1 cellular context compared by ENCODE assay signal in genomic region chr2:108833219-108833618, GRCh38.
TF ChIP-seq lines count a peak whose summit lies in the region.

No MANE protein-coding gene starts in this region.

TF ChIP-seq in HepG2, 621 proteins besides CTCF, POLR2A, EP300 and RAD21 (continued from another document and continues in another):
- TF ChIP-seq ZBTB49 (CRISPR knock-in tag; IDR thresholded peaks at IDR 0.05; ENCODE audit: borderline replicate concordance): no peak
- TF ChIP-seq PLRG1 (conservative IDR thresholded peaks at IDR 0.05): no peak
- no peak for TF ChIP-seq ZHX2 (IDR thresholded peaks at IDR 0.05; ENCODE audit: low read depth)
- no peak for TF ChIP-seq ZHX2 (CRISPR knock-in tag; IDR thresholded peaks at IDR 0.05; ENCODE audit: borderline replicate concordance)
- peak; percentile 93 for TF ChIP-seq FOXA3 (CRISPR knock-in tag; IDR thresholded peaks at IDR 0.05)
- TF ChIP-seq ZNF333 (CRISPR knock-in tag; IDR thresholded peaks at IDR 0.05; ENCODE audit: borderline replicate concordance): no peak
- TF ChIP-seq MAZ (IDR thresholded peaks at IDR 0.05; ENCODE audit: borderline replicate concordance, low read depth, low read length): no peak
- TF ChIP-seq MAZ (CRISPR knock-in tag; IDR thresholded peaks at IDR 0.05; ENCODE audit: low read depth): no peak
- no peak for TF ChIP-seq ZNF10 (CRISPR knock-in tag; IDR thresholded peaks at IDR 0.05; ENCODE audit: borderline replicate concordance, low read depth)
- no peak for TF ChIP-seq ZNF251 (CRISPR knock-in tag; IDR thresholded peaks at IDR 0.05)
- TF ChIP-seq TCF12 (IDR thresholded peaks at IDR 0.05): no peak
- TF ChIP-seq TCF12 (CRISPR knock-in tag; IDR thresholded peaks at IDR 0.05): no peak
- TF ChIP-seq ZSCAN9 (CRISPR knock-in tag; IDR thresholded peaks at IDR 0.05; ENCODE audit: borderline replicate concordance): 0 out of 2 replicates have a peak, but pooled peaks have one; percentile 18
- TF ChIP-seq ZNF383 (CRISPR knock-in tag; IDR thresholded peaks at IDR 0.05; ENCODE audit: borderline replicate concordance): no peak
- no peak for TF ChIP-seq TP53 (CRISPR knock-in tag; conservative IDR thresholded peaks at IDR 0.05)
- TF ChIP-seq SYNCRIP (IDR thresholded peaks at IDR 0.05; ENCODE audit: insufficient read depth, low read depth, low read length): no peak
- TF ChIP-seq ELF1 (CRISPR knock-in tag; IDR thresholded peaks at IDR 0.05): peak; percentile 78
- TF ChIP-seq ZNF317 (CRISPR knock-in tag; IDR thresholded peaks at IDR 0.05): peak; percentile 79
- TF ChIP-seq ZNF557 (CRISPR knock-in tag; IDR thresholded peaks at IDR 0.05): 0 out of 2 replicates have a peak, but pooled peaks have one; percentile 57
- peak; percentile 91 for TF ChIP-seq SOX5 (CRISPR knock-in tag; IDR thresholded peaks at IDR 0.05; ENCODE audit: borderline replicate concordance)
- peak; percentile 65 for TF ChIP-seq ERF (CRISPR knock-in tag; IDR thresholded peaks at IDR 0.05)
- TF ChIP-seq LRRFIP1 (CRISPR knock-in tag; conservative IDR thresholded peaks at IDR 0.05): no peak
- TF ChIP-seq HOXA7 (CRISPR knock-in tag; IDR thresholded peaks at IDR 0.05): no peak
- TF ChIP-seq ZNF446 (CRISPR knock-in tag; IDR thresholded peaks at IDR 0.05): no peak
- TF ChIP-seq FOXP1 (IDR thresholded peaks at IDR 0.05): no peak
- peak; percentile 85 for TF ChIP-seq FOXP1 (CRISPR knock-in tag; IDR thresholded peaks at IDR 0.05)
- TF ChIP-seq ZNF790 (CRISPR knock-in tag; IDR thresholded peaks at IDR 0.05; ENCODE audit: borderline replicate concordance): no peak
- peak; percentile 59; the same call in 1 of the 2 replicates for TF ChIP-seq ZBTB20 (CRISPR knock-in tag; IDR thresholded peaks at IDR 0.05; ENCODE audit: borderline replicate concordance, low read depth)
- peak; percentile 48 for TF ChIP-seq HDAC1 (CRISPR knock-in tag; IDR thresholded peaks at IDR 0.05)
- no peak for TF ChIP-seq ATAD3A (CRISPR knock-in tag; IDR thresholded peaks at IDR 0.05)
- no peak for TF ChIP-seq GLI4 (CRISPR knock-in tag; IDR thresholded peaks at IDR 0.05; ENCODE audit: borderline replicate concordance)
- TF ChIP-seq ZNF878 (CRISPR knock-in tag; IDR thresholded peaks at IDR 0.05): peak; percentile 75; the same call in 1 of the 2 replicates
- TF ChIP-seq CHD4 (IDR thresholded peaks at IDR 0.05; ENCODE audit: borderline replicate concordance, low read length): no peak
- 0 out of 2 replicates have a peak, but pooled peaks have one; percentile 32 for TF ChIP-seq ZSCAN12 (CRISPR knock-in tag; IDR thresholded peaks at IDR 0.05)
- TF ChIP-seq ZSCAN29 (CRISPR knock-in tag; conservative IDR thresholded peaks at IDR 0.05): 0 out of 2 replicates have a peak, but pooled peaks have one; percentile 62
- peak; percentile 53; the same call in 1 of the 2 replicates for TF ChIP-seq ZNF331 (CRISPR knock-in tag; IDR thresholded peaks at IDR 0.05)
- no peak for TF ChIP-seq ZNF720 (CRISPR knock-in tag; IDR thresholded peaks at IDR 0.05)
- 0 out of 2 replicates have a peak, but pooled peaks have one; percentile 32 for TF ChIP-seq BCL6 (CRISPR knock-in tag; IDR thresholded peaks at IDR 0.05)
- TF ChIP-seq FOXA1 (IDR thresholded peaks at IDR 0.05): no peak
- TF ChIP-seq FOXA1 (CRISPR knock-in tag; IDR thresholded peaks at IDR 0.05): peak; percentile 45
- no peak for TF ChIP-seq ZNF564 (CRISPR knock-in tag; IDR thresholded peaks at IDR 0.05)
- peak; percentile 31 for TF ChIP-seq TEAD3 (CRISPR knock-in tag; optimal IDR thresholded peaks at IDR 0.05; ENCODE audit: borderline replicate concordance)
- no peak for TF ChIP-seq DDIT3 (CRISPR knock-in tag; IDR thresholded peaks at IDR 0.05)
- TF ChIP-seq FOXK1 (CRISPR knock-in tag; IDR thresholded peaks at IDR 0.05; ENCODE audit: borderline replicate concordance, low read depth): peak; percentile 66; the same call in 1 of the 2 replicates
- peak; percentile 95 for TF ChIP-seq HOMEZ (CRISPR knock-in tag; IDR thresholded peaks at IDR 0.05; ENCODE audit: low read depth)
- 0 out of 2 replicates have a peak, but pooled peaks have one; percentile 36 for TF ChIP-seq TSC22D2 (CRISPR knock-in tag; IDR thresholded peaks at IDR 0.05; ENCODE audit: borderline replicate concordance)
- TF ChIP-seq THYN1 (CRISPR knock-in tag; IDR thresholded peaks at IDR 0.05; ENCODE audit: borderline replicate concordance, low read depth): no peak
- TF ChIP-seq KDM6A (CRISPR knock-in tag; IDR thresholded peaks at IDR 0.05; ENCODE audit: low read depth): peak; percentile 58
- TF ChIP-seq ZNF468 (CRISPR knock-in tag; IDR thresholded peaks at IDR 0.05): no peak
- TF ChIP-seq ZBTB38 (CRISPR knock-in tag; IDR thresholded peaks at IDR 0.05): no peak
- TF ChIP-seq FOXP4 (CRISPR knock-in tag; IDR thresholded peaks at IDR 0.05): peak; percentile 87
- TF ChIP-seq ETV6 (CRISPR knock-in tag; conservative IDR thresholded peaks at IDR 0.05): no peak
- TF ChIP-seq ZMYM4 (CRISPR knock-in tag; IDR thresholded peaks at IDR 0.05): peak; percentile 34; the same call in 1 of the 2 replicates
- TF ChIP-seq MED1 (CRISPR knock-in tag; IDR thresholded peaks at IDR 0.05): peak; percentile 85
- TF ChIP-seq GATAD2A (CRISPR knock-in tag; IDR thresholded peaks at IDR 0.05): peak; percentile 70
- TF ChIP-seq ELF3 (CRISPR knock-in tag; IDR thresholded peaks at IDR 0.05): peak; percentile 96
- peak; percentile 47; the same call in 1 of the 2 replicates for TF ChIP-seq GABPB1 (CRISPR knock-in tag; IDR thresholded peaks at IDR 0.05)
- TF ChIP-seq LCORL (IDR thresholded peaks at IDR 0.05): no peak
- TF ChIP-seq LCORL (CRISPR knock-in tag; IDR thresholded peaks at IDR 0.05): peak; percentile 30; the same call in 1 of the 2 replicates
- peak; percentile 30; the same call in 1 of the 2 replicates for TF ChIP-seq HNF4A (CRISPR knock-in tag; IDR thresholded peaks at IDR 0.05)
- no peak for TF ChIP-seq ZNF572 (CRISPR knock-in tag; IDR thresholded peaks at IDR 0.05)
- no peak for TF ChIP-seq PLSCR1 (CRISPR knock-in tag; IDR thresholded peaks at IDR 0.05; ENCODE audit: borderline replicate concordance)
- no peak for TF ChIP-seq ZNF543 (CRISPR knock-in tag; IDR thresholded peaks at IDR 0.05)
